9 cellular contexts compared by ENCODE assay signal in the genomic region with DNA sequence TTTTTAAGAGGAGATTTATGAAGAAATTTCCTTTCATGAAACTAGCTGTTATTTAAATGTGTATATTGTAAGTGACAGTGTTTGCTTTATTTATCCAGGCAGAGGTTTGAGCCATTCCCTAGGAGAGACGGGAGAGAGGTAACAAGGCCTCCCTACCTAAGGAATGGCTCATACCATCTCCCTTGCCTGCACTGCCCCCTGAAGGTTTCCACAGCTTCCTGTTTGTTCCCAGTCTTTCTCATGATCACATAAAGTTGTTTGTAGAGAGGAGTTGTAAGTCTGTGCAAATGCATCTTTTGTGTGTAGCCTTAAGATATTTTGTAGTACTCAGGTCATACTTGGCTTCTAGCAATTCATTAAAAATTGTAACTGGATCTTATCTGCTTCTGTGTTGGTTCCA.
A peak's percentile ranks its signal among the peaks of the same experiment; 100 is the strongest.
DNase-seq lines count a peak whose midpoint lies in the region; ATAC-seq and TF ChIP-seq lines count a peak whose summit lies in the region.
"Had no signal": no experiment of that assay in that cellular context is flagged by ENCODE, and none has a peak within 500 bp of the region (broad histone marks: within the 10 kb centered on the region; RNA-seq: fewer than 3 reads in every experiment).

No MANE protein-coding gene starts in this region.

- peak; percentile 4 for DNase-seq in NCI-H1048 (lab: John Stamatoyannopoulos, UW)
- DNase-seq in cardiac fibroblast (ENCODE audit: low read depth in 2 of 2), result peak; percentile 61 to 68
- DNase-seq in neural crest cell (ENCODE audit: low read depth, low spot score), result no peak
- DNase-seq in superior temporal gyrus (ENCODE audit: extremely low spot score), result no peak
- DNase-seq in activated CD8-positive, alpha-beta memory T cell treated with anti-CD3 and anti-CD28 coated beads, Interleukin-2, amount 10 ng/mL, durations not matched to agents 7 days and 5 days, result no peak
- no peak for DNase-seq in middle frontal gyrus (ENCODE audit: extremely low spot score, low spot score)
- DNase-seq: activated CD4-positive, alpha-beta T cell treated with anti-CD3 and anti-CD28 coated beads, Interleukin-2, amount 50 U/mL, for 48 hours had no signal

- ATAC-seq in activated CD8-positive, alpha-beta memory T cell treated with anti-CD3 and anti-CD28 coated beads, Interleukin-2, amount 10 ng/mL, durations not matched to agents 7 days and 5 days, result no peak
- no peak for ATAC-seq in GM18858 (IDR thresholded peaks at IDR 0.05; ENCODE audit: unreplicated experiment)

- no peak overlapping the region for H3K27ac Mint-ChIP-seq in neural crest cell (ENCODE audit: unreplicated experiment)
- no peak overlapping the region for H3K27ac Mint-ChIP-seq in activated CD8-positive, alpha-beta memory T cell treated with anti-CD3 and anti-CD28 coated beads, Interleukin-2, amount 10 ng/mL, durations not matched to agents 7 days and 5 days

- H3K4me3 Mint-ChIP-seq in neural crest cell, result no peak overlapping the region
- H3K4me3 Mint-ChIP-seq in activated CD8-positive, alpha-beta memory T cell treated with anti-CD3 and anti-CD28 coated beads, Interleukin-2, amount 10 ng/mL, durations not matched to agents 7 days and 5 days, result no peak overlapping the region

- no peaks in the 10 kb centered on the region for H3K9me3 Mint-ChIP-seq in neural crest cell
- H3K9me3 Mint-ChIP-seq in activated CD8-positive, alpha-beta memory T cell treated with anti-CD3 and anti-CD28 coated beads, Interleukin-2, amount 10 ng/mL, durations not matched to agents 7 days and 5 days (ENCODE audit: low read depth), result no peaks in the 10 kb centered on the region

- TF ChIP-seq CTCF in GM12872 (IDR thresholded peaks at IDR 0.05; ENCODE audit: insufficient read depth, low read depth, low read length) (peak; percentile 32; the same call in 1 of the 3 replicates), cardiac fibroblast (IDR thresholded peaks at IDR 0.05; ENCODE audit: low read depth, low read length) (peak; percentile 58), neural crest cell (conservative IDR thresholded peaks at IDR 0.05) (peak; percentile 43)

- no peaks in the 10 kb centered on the region for H3K36me3 Mint-ChIP-seq in neural crest cell (ENCODE audit: low read depth)
- H3K36me3 Mint-ChIP-seq in activated CD8-positive, alpha-beta memory T cell treated with anti-CD3 and anti-CD28 coated beads, Interleukin-2, amount 10 ng/mL, durations not matched to agents 7 days and 5 days, result no peaks in the 10 kb centered on the region

- no peak overlapping the region for H3K4me3 ChIP-seq in cardiac fibroblast (replicated peaks in 1 of 2; ENCODE audit: low read depth in 2 of 2, low read length in 2 of 2)

- no peaks in the 10 kb centered on the region for H3K4me1 Mint-ChIP-seq in neural crest cell
- no peaks in the 10 kb centered on the region for H3K4me1 Mint-ChIP-seq in activated CD8-positive, alpha-beta memory T cell treated with anti-CD3 and anti-CD28 coated beads, Interleukin-2, amount 10 ng/mL, durations not matched to agents 7 days and 5 days

- no peaks in the 10 kb centered on the region for H3K27me3 Mint-ChIP-seq in neural crest cell (ENCODE audit: low read depth)
- no peaks in the 10 kb centered on the region for H3K27me3 Mint-ChIP-seq in activated CD8-positive, alpha-beta memory T cell treated with anti-CD3 and anti-CD28 coated beads, Interleukin-2, amount 10 ng/mL, durations not matched to agents 7 days and 5 days

- CTCF ChIA-PET in activated CD8-positive, alpha-beta memory T cell treated with anti-CD3 and anti-CD28 coated beads, Interleukin-2, amount 10 ng/mL, durations not matched to agents 7 days and 5 days (lab: Charles Lee), result no interaction called here

Comparison
In these comparisons a context has a peak if more than half of its experiments do, and no peak if none do; other contexts are left out.
1. DNase-seq: peak in NCI-H1048 (single experiment) and cardiac fibroblast (2 of 2); none in neural crest cell (single experiment), superior temporal gyrus (single experiment), activated CD8-positive, alpha-beta memory T cell treated with anti-CD3 and anti-CD28 coated beads, Interleukin-2, amount 10 ng/mL, durations not matched to agents 7 days and 5 days (single experiment) and middle frontal gyrus (single experiment).
2. Peak in every context shown above with its lines, with median percentiles within 50 percentile points of each other: CTCF ChIP-seq.